In the genomic region with DNA sequence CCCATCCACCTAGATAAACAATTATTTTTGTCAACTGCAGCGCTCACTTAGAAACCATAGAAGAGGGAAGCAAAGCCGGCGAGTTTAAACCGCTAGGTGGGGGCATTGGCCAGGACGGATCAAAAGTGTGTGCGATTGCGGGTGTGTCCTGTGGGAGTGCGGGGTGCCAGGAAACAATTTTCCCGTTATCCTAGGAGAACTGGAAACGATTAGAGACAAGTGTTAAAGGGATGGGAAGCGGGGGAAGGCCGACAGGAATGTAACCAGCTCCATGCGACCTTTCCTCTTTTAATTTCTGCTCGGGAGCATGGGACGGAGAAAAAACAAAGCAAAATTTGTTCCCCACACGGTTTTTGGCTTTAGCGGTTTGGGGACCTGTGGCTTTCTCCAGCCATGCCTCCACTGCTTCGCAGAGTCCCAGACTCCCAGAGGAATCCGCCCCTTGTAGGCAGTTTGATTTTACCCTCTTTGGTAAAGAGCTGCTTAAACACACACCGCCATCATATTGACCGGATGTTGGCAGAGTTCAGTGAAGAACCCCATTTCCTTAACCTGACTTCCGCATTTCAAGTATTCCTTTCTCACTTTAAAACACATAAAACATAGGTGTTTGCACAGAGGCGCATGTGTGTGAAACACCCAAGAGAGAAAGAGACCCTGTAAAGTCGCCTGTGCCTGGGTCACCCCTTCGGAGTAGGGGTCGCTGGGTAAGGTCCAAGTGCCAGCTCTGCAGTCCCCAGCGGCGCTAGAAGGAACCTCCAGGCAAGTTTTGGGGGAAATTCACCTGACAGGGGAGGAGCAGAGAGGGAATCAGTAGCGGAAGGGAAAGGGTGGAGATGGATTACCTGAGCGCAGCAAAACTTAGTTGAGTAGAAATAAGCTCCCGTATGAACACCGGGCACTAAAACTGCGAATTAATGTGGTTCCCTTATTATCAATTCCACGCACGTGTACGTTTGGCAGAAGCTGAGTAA, we compare ENCODE assay signal across 8 cellular contexts. TPM values are rescaled to one million over a fixed set of nuclear protein-coding genes. Genes with fewer than 3 reads are reported as not detected.
DNase-seq lines count a peak whose midpoint lies in the region; ATAC-seq and TF ChIP-seq lines count a peak whose summit lies in the region.

No MANE protein-coding gene starts in this region.

- peak; percentile 82 for TF ChIP-seq RAD21 in liver (IDR thresholded peaks at IDR 0.05)

- H3K27me3 Mint-ChIP-seq in CD8-positive, alpha-beta memory T cell, result peaks cover 45 to 48% of the 10 kb centered on the region in 2 donors

- ATAC-seq in GM19025 (IDR thresholded peaks at IDR 0.05; ENCODE audit: low read depth, unreplicated experiment) (peak; percentile 65), HG03095 (IDR thresholded peaks at IDR 0.05; ENCODE audit: unreplicated experiment) (peak; percentile 83)

- POLR2A ChIA-PET in CD8-positive, alpha-beta memory T cell (lab: Charles Lee), result no interaction called here

- H3K9me3 Mint-ChIP-seq in CD8-positive, alpha-beta memory T cell, result peaks cover 0 to 28% (median 7%) of the 10 kb centered on the region in 5 donors

- H3K27me3 ChIP-seq in CD8-positive, alpha-beta memory T cell (ENCODE audit: insufficient read depth, low read length, poor library complexity, severe bottlenecking), result peaks cover 25% of the 10 kb centered on the region
- peaks cover 0 to 22% (median 20%) of the 10 kb centered on the region in 4 donors for H3K27me3 ChIP-seq in liver (ENCODE audit: control insufficient read depth in 4 of 4, insufficient read depth in 4 of 4, low read length in 3 of 4)

- peak overlapping the region; percentile 75 for H3K4me3 ChIP-seq in CD8-positive, alpha-beta memory T cell (ENCODE audit: low read length)
- H3K4me3 ChIP-seq in liver (ENCODE audit: low read depth in 1 of 3, low read length in 3 of 3), result peak overlapping the region; percentile 56 to 67 (median 65)

- H3K4me1 ChIP-seq in CD8-positive, alpha-beta memory T cell (ENCODE audit: insufficient read depth, low read length), result no peaks in the 10 kb centered on the region
- peaks cover 2 to 32% (median 14%) of the 10 kb centered on the region in 4 donors for H3K4me1 ChIP-seq in liver (ENCODE audit: control insufficient read depth in 4 of 4, insufficient read depth in 4 of 4, low read length in 3 of 4)

- H3K36me3 ChIP-seq in CD8-positive, alpha-beta memory T cell (ENCODE audit: insufficient read depth, low read length), result no peaks in the 10 kb centered on the region
- H3K36me3 ChIP-seq in liver (ENCODE audit: control insufficient read depth in 4 of 4, insufficient read depth in 3 of 4, low read depth in 1 of 4, low read length in 3 of 4), result no peaks in the 10 kb centered on the region

- peaks cover 14 to 42% (median 19%) of the 10 kb centered on the region in 3 donors for H3K4me1 Mint-ChIP-seq in CD8-positive, alpha-beta memory T cell

- peaks cover 0 to 3% (median 0%) of the 10 kb centered on the region in 3 donors for H3K36me3 Mint-ChIP-seq in CD8-positive, alpha-beta memory T cell

- DNase-seq in CD8-positive, alpha-beta memory T cell, result peak in 1 of 5 donors; percentile 0
- DNase-seq in SHP77 treated with DMSO at 0.1 percent for 48 hours (lab: John Stamatoyannopoulos, UW) (peak; percentile 22), dermis microvascular lymphatic vessel endothelial cell (ENCODE audit: low read depth in 2 of 2) (peak; percentile 60 to 72), superior temporal gyrus (ENCODE audit: extremely low spot score) (peak; percentile 57), LoVo (ENCODE audit: low spot score) (no peak)

- H3K4me3 Mint-ChIP-seq in CD8-positive, alpha-beta memory T cell, result peak overlapping the region; percentile 70 to 92 (median 83)

- WGBS in liver, result 3% methylated on average over 36 of the region's 36 CpGs

- CTCF ChIA-PET in CD8-positive, alpha-beta memory T cell (lab: Charles Lee), result interaction anchor here (0.7 to 1.5 kb wide), 2 partner anchors 10 to 58 kb away, joined by 3 to 4 read pairs; no protein-coding TSS in a partner anchor

- TF ChIP-seq CTCF in liver (IDR thresholded peaks at IDR 0.05; ENCODE audit: low read depth, low read length, missing input control), result peak; percentile 56

- H3K9ac ChIP-seq in liver (ENCODE audit: low read depth in 1 of 2, low read length in 2 of 2), result no peak overlapping the region

- H3K27ac Mint-ChIP-seq in CD8-positive, alpha-beta memory T cell, result peak overlapping the region in 3 of 8 donors; percentile 59 to 81 (median 61)

- H3K9me3 ChIP-seq in CD8-positive, alpha-beta memory T cell (ENCODE audit: low read length), result no peaks in the 10 kb centered on the region
- H3K9me3 ChIP-seq in liver (ENCODE audit: control insufficient read depth in 4 of 4, low read length in 3 of 4), result no peaks in the 10 kb centered on the region

- no peak overlapping the region for H3K27ac ChIP-seq in CD8-positive, alpha-beta memory T cell (ENCODE audit: low read depth, low read length)
- no peak overlapping the region for H3K27ac ChIP-seq in liver (ENCODE audit: low read depth in 1 of 2, low read length in 2 of 2)

TF ChIP-seq in liver, 16 proteins besides CTCF, POLR2A, EP300 and RAD21:
- TF ChIP-seq, protein P1, sequence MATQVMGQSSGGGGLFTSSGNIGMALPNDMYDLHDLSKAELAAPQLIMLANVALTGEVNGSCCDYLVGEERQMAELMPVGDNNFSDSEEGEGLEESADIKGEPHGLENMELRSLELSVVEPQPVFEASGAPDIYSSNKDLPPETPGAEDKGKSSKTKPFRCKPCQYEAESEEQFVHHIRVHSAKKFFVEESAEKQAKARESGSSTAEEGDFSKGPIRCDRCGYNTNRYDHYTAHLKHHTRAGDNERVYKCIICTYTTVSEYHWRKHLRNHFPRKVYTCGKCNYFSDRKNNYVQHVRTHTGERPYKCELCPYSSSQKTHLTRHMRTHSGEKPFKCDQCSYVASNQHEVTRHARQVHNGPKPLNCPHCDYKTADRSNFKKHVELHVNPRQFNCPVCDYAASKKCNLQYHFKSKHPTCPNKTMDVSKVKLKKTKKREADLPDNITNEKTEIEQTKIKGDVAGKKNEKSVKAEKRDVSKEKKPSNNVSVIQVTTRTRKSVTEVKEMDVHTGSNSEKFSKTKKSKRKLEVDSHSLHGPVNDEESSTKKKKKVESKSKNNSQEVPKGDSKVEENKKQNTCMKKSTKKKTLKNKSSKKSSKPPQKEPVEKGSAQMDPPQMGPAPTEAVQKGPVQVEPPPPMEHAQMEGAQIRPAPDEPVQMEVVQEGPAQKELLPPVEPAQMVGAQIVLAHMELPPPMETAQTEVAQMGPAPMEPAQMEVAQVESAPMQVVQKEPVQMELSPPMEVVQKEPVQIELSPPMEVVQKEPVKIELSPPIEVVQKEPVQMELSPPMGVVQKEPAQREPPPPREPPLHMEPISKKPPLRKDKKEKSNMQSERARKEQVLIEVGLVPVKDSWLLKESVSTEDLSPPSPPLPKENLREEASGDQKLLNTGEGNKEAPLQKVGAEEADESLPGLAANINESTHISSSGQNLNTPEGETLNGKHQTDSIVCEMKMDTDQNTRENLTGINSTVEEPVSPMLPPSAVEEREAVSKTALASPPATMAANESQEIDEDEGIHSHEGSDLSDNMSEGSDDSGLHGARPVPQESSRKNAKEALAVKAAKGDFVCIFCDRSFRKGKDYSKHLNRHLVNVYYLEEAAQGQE (IDR thresholded peaks at IDR 0.05), result no peak
- peak; percentile 17 for TF ChIP-seq YY1 (IDR thresholded peaks at IDR 0.05)
- peak; percentile 22 to 29 for TF ChIP-seq GABPA (IDR thresholded peaks at IDR 0.05 in 1 of 2, conservative IDR thresholded peaks at IDR 0.05 in 1 of 2)

RNA-seq across cellular contexts. Expression of a gene that starts 3.1 kb away (rescaled TPM):
- not detected for total RNA-seq in CD8-positive, alpha-beta memory T cell
- polyA plus RNA-seq in CD8-positive, alpha-beta memory T cell, result not detected
- total RNA-seq in dermis microvascular lymphatic vessel endothelial cell, result 2.1 and 3.5 TPM in 2 replicates
- under 1 TPM in 1 of 2 donors, not detected in 1; 0.08 TPM for total RNA-seq in liver
- not detected for polyA plus RNA-seq in liver
